29 cellular contexts compared by ENCODE assay signal in the genomic region with DNA sequence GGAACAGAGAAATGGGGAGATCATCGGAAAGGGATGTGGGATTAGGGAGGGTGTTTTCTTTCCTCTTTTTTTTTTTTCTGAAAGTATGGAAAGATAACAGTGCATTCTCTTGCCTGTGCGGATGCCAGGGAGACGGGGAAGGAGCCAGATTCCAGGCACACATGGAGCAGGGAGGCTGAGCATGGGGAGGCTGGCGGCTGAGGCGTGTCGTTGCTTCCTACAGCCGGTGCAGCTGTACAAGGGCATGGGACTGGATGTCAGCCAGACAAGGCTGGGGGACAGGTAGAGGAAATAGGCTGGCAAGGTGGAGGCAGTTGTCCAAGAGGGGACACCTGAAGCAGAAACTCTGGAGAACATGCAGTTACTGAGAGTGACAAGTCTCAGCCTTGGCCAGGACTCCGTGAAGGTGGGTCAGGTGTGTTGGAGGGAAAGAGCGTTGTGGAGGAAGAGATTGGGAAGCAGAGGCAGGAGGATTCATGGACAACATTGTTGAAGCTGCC. TPM values are rescaled to one million over a fixed set of nuclear protein-coding genes. Genes with fewer than 3 reads are reported as not detected.
A peak's percentile ranks its signal among the peaks of the same experiment; 100 is the strongest.
DNase-seq lines count a peak whose midpoint lies in the region; ATAC-seq, FAIRE-seq and TF ChIP-seq lines count a peak whose summit lies in the region.
"Had no signal": no experiment of that assay in that cellular context is flagged by ENCODE, and none has a peak within 500 bp of the region (broad histone marks: within the 10 kb centered on the region; RNA-seq: fewer than 3 reads in every experiment).

No MANE protein-coding gene starts in this region.

- no peak overlapping the region for H3K4me3 ChIP-seq in trophoblast cell (ENCODE audit: low read depth, low read length)
- no peak overlapping the region for H3K4me3 ChIP-seq in CD8-positive, alpha-beta T cell (ENCODE audit: low read depth, low read length)
- H3K4me3 ChIP-seq: esophagus muscularis mucosa, GM23338, heart left ventricle, lower lobe of right lung, neural progenitor cell, prostate gland, tibial nerve had no signal

- POLR2A ChIA-PET in CD8-positive, alpha-beta T cell (lab: Charles Lee) = no interaction called here

- H2AK5ac ChIP-seq in trophoblast cell (ENCODE audit: low read length) = no peak overlapping the region

- no peak overlapping the region for H2AFZ ChIP-seq in trophoblast cell (ENCODE audit: insufficient read depth, low read length, poor library complexity)
- H2AFZ ChIP-seq: GM23338, neural progenitor cell had no signal

- H3K23ac ChIP-seq in trophoblast cell (ENCODE audit: low read length) = no peak overlapping the region

- H3K27ac ChIP-seq in trophoblast cell (ENCODE audit: low read depth, low read length) = no peak overlapping the region
- H3K27ac ChIP-seq in CD8-positive, alpha-beta T cell (ENCODE audit: low read depth, low read length) = no peak overlapping the region
- H3K27ac ChIP-seq: C4-2B, esophagus muscularis mucosa, lower lobe of right lung, neural progenitor cell, prostate gland, tibial nerve, VCaP had no signal

- H3K79me2 ChIP-seq in trophoblast cell (ENCODE audit: control insufficient read depth, insufficient read depth, low read length, poor library complexity) = no peaks in the 10 kb centered on the region

- ATAC-seq in GM19452 (IDR thresholded peaks at IDR 0.05; ENCODE audit: unreplicated experiment) = no peak
- no peak for ATAC-seq in CD8-positive, alpha-beta T cell
- ATAC-seq: GM23338 had no signal

- DNase-seq in CD14-positive monocyte (ENCODE audit: low spot score) (no peak), HTR-8/SVneo (ENCODE audit: insufficient read length, low spot score) (no peak), islet precursor cell (peak; percentile 52), trophoblast cell (no peak), NCI-H187 (lab: John Stamatoyannopoulos, UW) (no peak)
- DNase-seq in CD8-positive, alpha-beta T cell = no peak
- DNase-seq: activated CD4-positive, alpha-beta T cell treated with anti-CD3 and anti-CD28 coated beads for 48 hours; activated CD8-positive, alpha-beta memory T cell treated with anti-CD3 and anti-CD28 coated beads for 24 hours; activated gamma-delta T cell treated with Interleukin-2 at 50 U/mL for 16 hours; activated T-cell treated with anti-CD3 and anti-CD28 coated beads, Interleukin-2, amount 50 U/mL, for 1 hour; DMS79 treated with DMSO at 0.1 percent for 48 hours; foreskin melanocyte; kidney glomerular epithelial cell; NCI-H1048; NCI-H1694; NCI-H446 treated with DMSO at 0.1 percent for 48 hours; NCI-H774; stimulated activated CD4-positive, alpha-beta T cell treated with anti-CD3 and anti-CD28 coated beads, Interleukin-4, amount 100 ng/mL, for 1 hour; T-helper 9 cell had no signal

- peak overlapping the region; percentile 89 to 99 (median 95) for H3K27ac Mint-ChIP-seq in CD14-positive monocyte
- H3K27ac Mint-ChIP-seq in CD8-positive, alpha-beta T cell = no peak overlapping the region
- H3K27ac Mint-ChIP-seq: GM23338 had no signal

- H2BK12ac ChIP-seq in trophoblast cell (ENCODE audit: low read length) = peak overlapping the region; percentile 29

- peak; percentile 91 for FAIRE-seq in HTR-8/SVneo (lab: Jason Lieb, UNC)

- H3K27me3 ChIP-seq in trophoblast cell (ENCODE audit: insufficient read depth, low read length) = no peaks in the 10 kb centered on the region
- no peaks in the 10 kb centered on the region for H3K27me3 ChIP-seq in CD8-positive, alpha-beta T cell (ENCODE audit: insufficient read depth, low read length)
- H3K27me3 ChIP-seq: esophagus muscularis mucosa, heart left ventricle, neural progenitor cell, tibial nerve had no signal

- no peaks in the 10 kb centered on the region for H3K36me3 ChIP-seq in trophoblast cell (ENCODE audit: control insufficient read depth in 1 of 2, insufficient read depth in 2 of 2, low read length in 2 of 2)
- no peaks in the 10 kb centered on the region for H3K36me3 ChIP-seq in CD8-positive, alpha-beta T cell (ENCODE audit: insufficient read depth, low read length)
- H3K36me3 ChIP-seq: esophagus muscularis mucosa, heart left ventricle, lower lobe of right lung, neural progenitor cell, prostate gland, tibial nerve had no signal

- no CpG with 5 or more reads among the region's 9 CpGs for WGBS in trophoblast cell (ENCODE audit: extremely low coverage, insufficient coverage, insufficient read length)

- no peak overlapping the region for H4K12ac ChIP-seq in trophoblast cell (ENCODE audit: low read depth, low read length)

- no peak overlapping the region for H4K8ac ChIP-seq in trophoblast cell (ENCODE audit: low read depth, low read length)

- peaks cover 0 to 2% of the 10 kb centered on the region in 2 donors for H3K36me3 Mint-ChIP-seq in CD14-positive monocyte
- H3K36me3 Mint-ChIP-seq in CD8-positive, alpha-beta T cell = no peaks in the 10 kb centered on the region
- H3K36me3 Mint-ChIP-seq: neural progenitor cell had no signal

- no peak overlapping the region for H3K4ac ChIP-seq in trophoblast cell (ENCODE audit: low read depth, low read length)

- H3K9me3 Mint-ChIP-seq in CD14-positive monocyte = peaks cover 0 to 2% (median 0%) of the 10 kb centered on the region in 7 donors
- no peaks in the 10 kb centered on the region for H3K9me3 Mint-ChIP-seq in CD8-positive, alpha-beta T cell
- H3K9me3 Mint-ChIP-seq: GM23338, neural progenitor cell had no signal

- no peak overlapping the region for H3K9ac ChIP-seq in trophoblast cell (ENCODE audit: low read length)
- H3K9ac ChIP-seq: neural progenitor cell had no signal

- no peak for TF ChIP-seq CTCF in CD14-positive monocyte (IDR thresholded peaks at IDR 0.05)
- TF ChIP-seq CTCF in CD8-positive, alpha-beta T cell (IDR thresholded peaks at IDR 0.05) = no peak

- H3K4me2 ChIP-seq in trophoblast cell (ENCODE audit: low read length) = no peak overlapping the region
- H3K4me2 ChIP-seq: GM23338, neural progenitor cell had no signal

- H4K91ac ChIP-seq in trophoblast cell (ENCODE audit: low read depth, low read length) = peak overlapping the region; percentile 20

- peaks cover 7% of the 10 kb centered on the region for H3K79me1 ChIP-seq in trophoblast cell (ENCODE audit: low read length)

- no peak overlapping the region for H2BK120ac ChIP-seq in trophoblast cell (ENCODE audit: insufficient read depth, low read length, poor library complexity)

- H3K14ac ChIP-seq in trophoblast cell (ENCODE audit: low read length) = no peak overlapping the region

- no peak overlapping the region for H2BK5ac ChIP-seq in trophoblast cell (ENCODE audit: low read depth, low read length, poor library complexity)

- intact Hi-C loops in CD14-positive monocyte (cut with micrococcal nuclease) = loop anchor here (5.0 kb wide), 1 partner anchor 41 kb away; no protein-coding TSS in a partner anchor
- intact Hi-C loops in CD8-positive, alpha-beta T cell (cut with DNase I, micrococcal nuclease) = no loop called here

- H3K4me1 Mint-ChIP-seq in CD14-positive monocyte = peaks cover 38% of the 10 kb centered on the region
- peaks cover 2% of the 10 kb centered on the region for H3K4me1 Mint-ChIP-seq in CD8-positive, alpha-beta T cell (ENCODE audit: low read depth)

- peak overlapping the region; percentile 28 to 91 for H3K4me3 Mint-ChIP-seq in CD14-positive monocyte
- H3K4me3 Mint-ChIP-seq in CD8-positive, alpha-beta T cell = no peak overlapping the region
- H3K4me3 Mint-ChIP-seq: GM23338, neural progenitor cell had no signal

- peaks cover 2% of the 10 kb centered on the region for H3K9me3 ChIP-seq in trophoblast cell (ENCODE audit: insufficient read depth, low read depth, low read length)
- no peaks in the 10 kb centered on the region for H3K9me3 ChIP-seq in CD8-positive, alpha-beta T cell (ENCODE audit: low read length)
- H3K9me3 ChIP-seq: esophagus muscularis mucosa, heart left ventricle, lower lobe of right lung, prostate gland, tibial nerve had no signal

- peaks cover 0 to 16% (median 5%) of the 10 kb centered on the region in 3 donors for H3K27me3 Mint-ChIP-seq in CD14-positive monocyte (ENCODE audit: low read depth in 3 of 3)
- H3K27me3 Mint-ChIP-seq in CD8-positive, alpha-beta T cell (ENCODE audit: low read depth) = peaks cover 22% of the 10 kb centered on the region

- CTCF ChIA-PET in CD8-positive, alpha-beta T cell (lab: Charles Lee) = no interaction called here

- peak overlapping the region; percentile 23 for H3K18ac ChIP-seq in trophoblast cell (ENCODE audit: low read length)

- peaks cover 7 to 10% of the 10 kb centered on the region in 2 experiments for H3K4me1 ChIP-seq in trophoblast cell (ENCODE audit: control insufficient read depth in 1 of 2, insufficient read depth in 2 of 2, low read length in 2 of 2)
- H3K4me1 ChIP-seq in CD8-positive, alpha-beta T cell (ENCODE audit: insufficient read depth, low read length) = no peaks in the 10 kb centered on the region
- H3K4me1 ChIP-seq: lower lobe of right lung, neural progenitor cell, prostate gland, tibial nerve had no signal

RNA-seq across cellular contexts. Expression of gene ADORA2B, which starts 16.6 kb away (rescaled TPM):
- 1 to 10 TPM; 4.4 to 6.4 TPM for polyA plus RNA-seq in CD14-positive monocyte
- polyA plus RNA-seq in trophoblast cell (2013) = 6.4 and 6.6 TPM in 2 replicates
- total RNA-seq in CD8-positive, alpha-beta T cell = not detected

Comparison
In these comparisons a context has a peak if more than half of its experiments do, and no peak if none do; other contexts are left out.
1. intact Hi-C loops: an anchor here in CD14-positive monocyte (5.0 kb wide); none called in CD8-positive, alpha-beta T cell.